1 cellular context compared by ENCODE assay signal in genomic region chr7:128938524-128939074, GRCh38.
TF ChIP-seq lines count a peak whose summit lies in the region.

No MANE protein-coding gene starts in this region.

TF ChIP-seq in H1, 55 proteins besides CTCF, POLR2A, EP300 and RAD21:
- peak; percentile 85 for TF ChIP-seq KDM4A (IDR thresholded peaks at IDR 0.05; ENCODE audit: low read depth, low read length, severe bottlenecking)
- TF ChIP-seq SIN3A (conservative IDR thresholded peaks at IDR 0.05 in 1 of 2, IDR thresholded peaks at IDR 0.05 in 1 of 2; ENCODE audit: low read depth in 1 of 2, low read length in 2 of 2): 0 out of 4 replicates have a peak, but pooled peaks of 1 of the 2 experiments have one; percentile 23
- TF ChIP-seq ZNF274 (IDR thresholded peaks at IDR 0.05; ENCODE audit: borderline replicate concordance, extremely low read depth, low read length): no peak
- TF ChIP-seq SUZ12 (IDR thresholded peaks at IDR 0.05; ENCODE audit: low read length): peak; percentile 78; the same call in 1 of the 2 replicates
- TF ChIP-seq EZH2 (IDR thresholded peaks at IDR 0.05; ENCODE audit: low read depth, low read length, severe bottlenecking): peak; percentile 76
- TF ChIP-seq GTF2F1 (IDR thresholded peaks at IDR 0.05; ENCODE audit: borderline replicate concordance, low read depth, low read length): no peak
